In the genomic region with DNA sequence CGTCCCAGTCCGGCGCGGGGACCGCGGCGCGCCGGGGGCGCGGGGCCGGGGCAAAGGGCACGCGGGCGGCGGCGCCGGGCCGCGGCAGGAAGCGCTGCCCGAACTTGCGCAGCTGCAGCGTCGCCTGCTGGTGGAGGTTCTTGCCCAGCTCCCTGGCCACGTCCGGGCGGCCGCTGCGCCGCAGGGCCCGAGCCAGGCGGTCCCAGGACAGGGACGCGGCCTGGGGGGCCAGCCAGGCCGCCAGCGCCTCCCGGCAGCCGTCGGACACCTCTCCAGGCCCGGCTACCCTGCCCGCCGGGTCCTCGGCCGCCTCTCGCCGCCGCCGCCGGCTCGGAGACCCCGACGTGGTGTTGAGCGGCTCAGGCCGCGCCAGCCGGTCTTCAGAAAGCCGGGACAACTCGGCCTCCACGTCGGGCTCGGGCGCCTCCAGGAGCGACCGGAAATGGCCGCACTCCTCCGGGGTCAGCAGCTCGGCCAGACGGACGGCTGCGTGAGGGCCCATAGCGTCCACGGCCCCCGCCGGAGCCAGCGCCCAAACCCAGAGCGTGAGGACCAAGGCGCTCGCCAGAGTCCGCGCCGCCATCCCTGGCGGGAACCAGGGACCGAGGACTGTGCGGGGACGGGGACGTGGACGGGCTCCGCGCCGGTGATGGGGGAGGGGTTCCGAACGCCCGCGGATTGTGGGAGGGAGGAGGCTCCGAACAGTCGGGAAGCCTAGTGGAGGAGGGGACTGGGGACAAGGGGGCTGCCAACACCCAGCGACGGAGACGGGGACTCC, we compare ENCODE assay signal across 8 cellular contexts. TPM values are rescaled to one million over a fixed set of nuclear protein-coding genes. Genes with fewer than 3 reads are reported as not detected.
DNase-seq lines count a peak whose midpoint lies in the region; ATAC-seq and TF ChIP-seq lines count a peak whose summit lies in the region.

No MANE protein-coding gene starts in this region.

- H3K9me3 ChIP-seq in ovary (no peaks in the 10 kb centered on the region), tibial nerve (no peaks in the 10 kb centered on the region)

- H3K27me3 ChIP-seq in ovary (no peaks in the 10 kb centered on the region), tibial nerve (no peaks in the 10 kb centered on the region)

- H3K4me3 ChIP-seq in ovary (peak overlapping the region; percentile 35), tibial nerve (peak overlapping the region; percentile 52 to 73 (median 62))

- H3K36me3 Mint-ChIP-seq in activated naive CD8-positive, alpha-beta T cell treated with anti-CD3 and anti-CD28 coated beads, Interleukin-2, amount 10 ng/mL, durations not matched to agents 7 days and 5 days: no peaks in the 10 kb centered on the region

- intact Hi-C loops in Right ventricle myocardium superior (cut with DNase I) (no loop called here), ovary (cut with DNase I) (no loop called here)

- no peaks in the 10 kb centered on the region for H3K9me3 Mint-ChIP-seq in activated naive CD8-positive, alpha-beta T cell treated with anti-CD3 and anti-CD28 coated beads, Interleukin-2, amount 10 ng/mL, durations not matched to agents 7 days and 5 days

- ATAC-seq in SK-N-SH treated with all-trans-retinoic acid at 6 μM for 48 hours (peak; percentile 79), Right ventricle myocardium superior (ENCODE audit: poor library complexity) (peak; percentile 92), GM19397 (IDR thresholded peaks at IDR 0.05; ENCODE audit: unreplicated experiment) (no peak)
- ATAC-seq in activated naive CD8-positive, alpha-beta T cell treated with anti-CD3 and anti-CD28 coated beads, Interleukin-2, amount 10 ng/mL, durations not matched to agents 7 days and 5 days (ENCODE audit: low read depth): peak; percentile 92

- peaks cover 5% of the 10 kb centered on the region for H3K4me1 Mint-ChIP-seq in activated naive CD8-positive, alpha-beta T cell treated with anti-CD3 and anti-CD28 coated beads, Interleukin-2, amount 10 ng/mL, durations not matched to agents 7 days and 5 days

- TF ChIP-seq CTCF in AG09319 (IDR thresholded peaks at IDR 0.05; ENCODE audit: low read depth, low read length): peak; percentile 57
- peak in 2 of 3 donors; percentile 39 to 44 for TF ChIP-seq CTCF in ovary (IDR thresholded peaks at IDR 0.05)
- peak; percentile 64 to 96 (median 94) for TF ChIP-seq CTCF in tibial nerve (IDR thresholded peaks at IDR 0.05)

- 3 to 5% (median 4%) methylated on average over 61 to 100 of the region's 100 CpGs for WGBS in ovary, 3 donors
- 4 to 19% methylated on average over 26 to 70 of the region's 100 CpGs for WGBS in tibial nerve, 2 donors

- H3K27ac ChIP-seq in ovary: no peak overlapping the region
- H3K27ac ChIP-seq in tibial nerve: peak overlapping the region; percentile 58 to 94 (median 81)

- TF ChIP-seq POLR2A in ovary (IDR thresholded peaks at IDR 0.05) (no peak), tibial nerve (IDR thresholded peaks at IDR 0.05) (peak; percentile 20 to 22)

- no peaks in the 10 kb centered on the region for H3K36me3 ChIP-seq in ovary
- no peaks in the 10 kb centered on the region for H3K36me3 ChIP-seq in tibial nerve

- H3K4me1 ChIP-seq in ovary (ENCODE audit: insufficient read depth) (no peaks in the 10 kb centered on the region), tibial nerve (peaks cover 0 to 25% (median 4%) of the 10 kb centered on the region in 4 donors)

- no peak overlapping the region for H3K27ac Mint-ChIP-seq in activated naive CD8-positive, alpha-beta T cell treated with anti-CD3 and anti-CD28 coated beads, Interleukin-2, amount 10 ng/mL, durations not matched to agents 7 days and 5 days

- POLR2A ChIA-PET in HEK293T (lab: Yijun Ruan, JAX): no interaction called here
- POLR2A ChIA-PET in activated naive CD8-positive, alpha-beta T cell treated with anti-CD3 and anti-CD28 coated beads, Interleukin-2, amount 10 ng/mL, durations not matched to agents 7 days and 5 days (lab: Charles Lee): interaction anchor here (1.2 to 1.7 kb wide), 4 partner anchors 32 to 61 kb away, joined by 3 to 5 read pairs (median 4); no protein-coding TSS in a partner anchor

- TF ChIP-seq EP300 in ovary (IDR thresholded peaks at IDR 0.05): no peak
- TF ChIP-seq EP300 in tibial nerve (IDR thresholded peaks at IDR 0.05): peak in 1 of 2 donors; percentile 23

- H3K4me3 Mint-ChIP-seq in activated naive CD8-positive, alpha-beta T cell treated with anti-CD3 and anti-CD28 coated beads, Interleukin-2, amount 10 ng/mL, durations not matched to agents 7 days and 5 days: peak overlapping the region; percentile 69

- DNase-seq in AG09319 (ENCODE audit: extremely low read depth, low read depth) (peak; percentile 56), HEK293T (ENCODE audit: extremely low spot score) (peak; percentile 44), Right ventricle myocardium superior (peak; percentile 90), ovary (peak; percentile 32 to 76 (median 49)), tibial nerve (ENCODE audit: low spot score in 2 of 2) (peak; percentile 59 to 61)
- DNase-seq in activated naive CD8-positive, alpha-beta T cell treated with anti-CD3 and anti-CD28 coated beads, Interleukin-2, amount 10 ng/mL, durations not matched to agents 7 days and 5 days: peak; percentile 86

- peaks cover 13% of the 10 kb centered on the region for H3K27me3 Mint-ChIP-seq in activated naive CD8-positive, alpha-beta T cell treated with anti-CD3 and anti-CD28 coated beads, Interleukin-2, amount 10 ng/mL, durations not matched to agents 7 days and 5 days

- CTCF ChIA-PET in HEK293T (lab: Yijun Ruan, JAX): no interaction called here

TF ChIP-seq in HEK293T, 16 proteins besides CTCF, POLR2A, EP300 and RAD21:
- TF ChIP-seq FOXA1 (IDR thresholded peaks at IDR 0.05) (no peak), NFRKB (IDR thresholded peaks at IDR 0.05) (no peak)

TF ChIP-seq in SK-N-SH treated with all-trans-retinoic acid at 6 μM for 48 hours, 23 proteins besides CTCF, POLR2A, EP300 and RAD21:
- TF ChIP-seq ZFP30 (CRISPR knock-in tag; IDR thresholded peaks at IDR 0.05): no peak
- TF ChIP-seq ZFP3 (CRISPR knock-in tag; IDR thresholded peaks at IDR 0.05): no peak
- no peak for TF ChIP-seq OSR1 (CRISPR knock-in tag; IDR thresholded peaks at IDR 0.05)
- no peak for TF ChIP-seq TOX (CRISPR knock-in tag; IDR thresholded peaks at IDR 0.05; ENCODE audit: borderline replicate concordance)
- no peak for TF ChIP-seq RARB (CRISPR knock-in tag; IDR thresholded peaks at IDR 0.05)
- TF ChIP-seq ZNF8 (CRISPR knock-in tag; IDR thresholded peaks at IDR 0.05): no peak
- TF ChIP-seq PPARA (CRISPR knock-in tag; IDR thresholded peaks at IDR 0.05; ENCODE audit: borderline replicate concordance): no peak
- TF ChIP-seq ESRRG (CRISPR knock-in tag; IDR thresholded peaks at IDR 0.05): no peak
- TF ChIP-seq CSDC2 (CRISPR knock-in tag; IDR thresholded peaks at IDR 0.05): no peak
- TF ChIP-seq BACH2 (CRISPR knock-in tag; IDR thresholded peaks at IDR 0.05; ENCODE audit: borderline replicate concordance): no peak
- TF ChIP-seq, protein P1, sequence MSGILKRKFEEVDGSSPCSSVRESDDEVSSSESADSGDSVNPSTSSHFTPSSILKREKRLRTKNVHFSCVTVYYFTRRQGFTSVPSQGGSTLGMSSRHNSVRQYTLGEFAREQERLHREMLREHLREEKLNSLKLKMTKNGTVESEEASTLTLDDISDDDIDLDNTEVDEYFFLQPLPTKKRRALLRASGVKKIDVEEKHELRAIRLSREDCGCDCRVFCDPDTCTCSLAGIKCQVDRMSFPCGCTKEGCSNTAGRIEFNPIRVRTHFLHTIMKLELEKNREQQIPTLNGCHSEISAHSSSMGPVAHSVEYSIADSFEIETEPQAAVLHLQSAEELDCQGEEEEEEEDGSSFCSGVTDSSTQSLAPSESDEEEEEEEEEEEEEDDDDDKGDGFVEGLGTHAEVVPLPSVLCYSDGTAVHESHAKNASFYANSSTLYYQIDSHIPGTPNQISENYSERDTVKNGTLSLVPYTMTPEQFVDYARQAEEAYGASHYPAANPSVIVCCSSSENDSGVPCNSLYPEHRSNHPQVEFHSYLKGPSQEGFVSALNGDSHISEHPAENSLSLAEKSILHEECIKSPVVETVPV (CRISPR knock-in tag; IDR thresholded peaks at IDR 0.05): no peak

RNA-seq across cellular contexts. Expression of a gene that starts 34.0 kb away (rescaled TPM):
- 1 to 10 TPM in 1 of 2 experiments, under 1 TPM in 1; 0.74 to 1.1 TPM for total RNA-seq in activated naive CD8-positive, alpha-beta T cell treated with anti-CD3 and anti-CD28 coated beads, Interleukin-2, amount 10 ng/mL, durations not matched to agents 7 days and 5 days
- total RNA-seq in Right ventricle myocardium superior: 0.30 TPM
- total RNA-seq in ovary: under 1 TPM; 0.11 to 0.50 (median 0.33) TPM
- under 1 TPM; 0.18 to 0.22 TPM for polyA plus RNA-seq in ovary
- 1 to 10 TPM; 1.1 to 2.1 (median 1.3) TPM for total RNA-seq in tibial nerve

Comparison
In these comparisons a context has a peak if more than half of its experiments do, and no peak if none do; other contexts are left out.
1. CTCF ChIP-seq: peak in every context shown above with its lines; median percentile 94 in tibial nerve; 57 in AG09319; 42 in ovary.
2. H3K27ac ChIP-seq: peak in tibial nerve (4 of 4); none in ovary (0 of 2).
3. Peak in every context shown above with its lines, with median percentiles within 50 percentile points of each other: DNase-seq.